ENCODE assay signal across 16 cellular contexts in genomic region chr15:90697180-90697579, GRCh38.
"Had no signal": no experiment of that assay in that cellular context is flagged by ENCODE, and none has a peak within 500 bp of the region (broad histone marks: within the 10 kb centered on the region; RNA-seq: fewer than 3 reads in every experiment).

No MANE protein-coding gene starts in this region.

- H3K27ac ChIP-seq: ascending aorta, dorsolateral prefrontal cortex, hepatocyte, left ventricle myocardium inferior had no signal

- DNase-seq: activated CD4-positive, alpha-beta T cell treated with anti-CD3 and anti-CD28 coated beads, Interleukin-2, amount 50 U/mL, for 1 hour; activated naive CD8-positive, alpha-beta T cell treated with anti-CD3 and anti-CD28 coated beads, Interleukin-2, amount 50 U/mL, for 24 hours; dorsolateral prefrontal cortex; kidney; left ventricle myocardium inferior; nucleus accumbens; right cardiac atrium; trophoblast cell had no signal

- H2AFZ ChIP-seq: hepatocyte had no signal

- H3K4me3 ChIP-seq: ascending aorta, dorsolateral prefrontal cortex, hepatocyte, left ventricle myocardium inferior, smooth muscle cell had no signal

- H3K9me3 Mint-ChIP-seq: activated naive CD8-positive, alpha-beta T cell treated with anti-CD3 and anti-CD28 coated beads, Interleukin-2, amount 50 U/mL, for 24 hours; memory B cell; natural killer cell treated with Interleukin-12 subunit alpha and Interleukin-12 subunit beta and Interleukin-15 and Interleukin-18, amount 100 ng/mL, for 72 hours; stimulated activated memory B cell treated with anti-CD40 and anti-IgM and Interleukin-4, amounts not matched to agents 10 μg/mL and 1 μg/mL and 100 μg/mL, for 72 hours had no signal

- FAIRE-seq: bronchial epithelial cell, kidney had no signal

- H3K4me2 ChIP-seq: hepatocyte, smooth muscle cell had no signal

- H3K4me1 Mint-ChIP-seq: memory B cell had no signal

- ATAC-seq: activated naive CD8-positive, alpha-beta T cell treated with anti-CD3 and anti-CD28 coated beads, Interleukin-2, amount 50 U/mL, for 24 hours; right cardiac atrium; stimulated activated memory B cell treated with anti-CD40 and anti-IgM and Interleukin-4, amounts not matched to agents 10 μg/mL and 1 μg/mL and 100 μg/mL, for 72 hours had no signal

- H3K36me3 ChIP-seq: ascending aorta, left ventricle myocardium inferior had no signal

- H3K36me3 Mint-ChIP-seq: natural killer cell treated with Interleukin-12 subunit alpha and Interleukin-12 subunit beta and Interleukin-15 and Interleukin-18, amount 100 ng/mL, for 72 hours; stimulated activated memory B cell treated with anti-CD40 and anti-IgM and Interleukin-4, amounts not matched to agents 10 μg/mL and 1 μg/mL and 100 μg/mL, for 72 hours had no signal

- H3K79me2 ChIP-seq: hepatocyte had no signal

- H3K9me3 ChIP-seq: ascending aorta, left ventricle myocardium inferior had no signal

- H3K4me3 Mint-ChIP-seq: activated naive CD8-positive, alpha-beta T cell treated with anti-CD3 and anti-CD28 coated beads, Interleukin-2, amount 50 U/mL, for 24 hours; memory B cell; natural killer cell treated with Interleukin-12 subunit alpha and Interleukin-12 subunit beta and Interleukin-15 and Interleukin-18, amount 100 ng/mL, for 72 hours; stimulated activated memory B cell treated with anti-CD40 and anti-IgM and Interleukin-4, amounts not matched to agents 10 μg/mL and 1 μg/mL and 100 μg/mL, for 72 hours had no signal

- H3K27me3 ChIP-seq: ascending aorta, dorsolateral prefrontal cortex, hepatocyte had no signal

- H3K27me3 Mint-ChIP-seq: activated naive CD8-positive, alpha-beta T cell treated with anti-CD3 and anti-CD28 coated beads, Interleukin-2, amount 50 U/mL, for 24 hours; memory B cell; natural killer cell treated with Interleukin-12 subunit alpha and Interleukin-12 subunit beta and Interleukin-15 and Interleukin-18, amount 100 ng/mL, for 72 hours; stimulated activated memory B cell treated with anti-CD40 and anti-IgM and Interleukin-4, amounts not matched to agents 10 μg/mL and 1 μg/mL and 100 μg/mL, for 72 hours had no signal

- H3K27ac Mint-ChIP-seq: activated naive CD8-positive, alpha-beta T cell treated with anti-CD3 and anti-CD28 coated beads, Interleukin-2, amount 50 U/mL, for 24 hours; memory B cell; progenitor cell of endocrine pancreas; stimulated activated memory B cell treated with anti-CD40 and anti-IgM and Interleukin-4, amounts not matched to agents 10 μg/mL and 1 μg/mL and 100 μg/mL, for 72 hours had no signal

- H3K4me1 ChIP-seq: ascending aorta, left ventricle myocardium inferior had no signal
